ENCODE assay signal across 1 cellular context in the genomic region with DNA sequence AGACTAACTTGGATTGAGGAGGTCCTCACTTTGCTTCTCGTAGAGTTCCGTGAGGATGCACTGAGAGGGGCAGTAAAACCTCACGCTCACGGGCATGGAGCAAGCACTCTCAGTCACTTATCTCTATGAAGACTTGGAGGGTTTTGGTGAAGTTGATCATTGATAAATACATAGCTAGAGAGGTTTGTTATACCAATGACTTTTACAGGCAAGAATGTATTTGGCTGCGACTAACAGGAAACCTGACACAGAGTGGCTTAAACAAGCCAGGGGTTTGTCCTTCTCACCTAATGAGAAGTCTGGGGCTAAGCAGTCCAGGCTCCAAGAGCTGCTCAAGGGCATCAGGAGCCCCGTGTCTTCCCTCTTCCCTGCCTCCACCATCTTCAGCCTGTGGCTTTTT.
TF ChIP-seq lines count a peak whose summit lies in the region.

No MANE protein-coding gene starts in this region.

TF ChIP-seq in IMR-90, 13 proteins besides CTCF, POLR2A, EP300 and RAD21:
- TF ChIP-seq RFX5 (IDR thresholded peaks at IDR 0.05; ENCODE audit: low read depth, low read length) (peak; percentile 43; the same call in 1 of the 2 replicates), FOS (IDR thresholded peaks at IDR 0.05; ENCODE audit: low read depth, low read length) (no peak)
